In the genomic region with DNA sequence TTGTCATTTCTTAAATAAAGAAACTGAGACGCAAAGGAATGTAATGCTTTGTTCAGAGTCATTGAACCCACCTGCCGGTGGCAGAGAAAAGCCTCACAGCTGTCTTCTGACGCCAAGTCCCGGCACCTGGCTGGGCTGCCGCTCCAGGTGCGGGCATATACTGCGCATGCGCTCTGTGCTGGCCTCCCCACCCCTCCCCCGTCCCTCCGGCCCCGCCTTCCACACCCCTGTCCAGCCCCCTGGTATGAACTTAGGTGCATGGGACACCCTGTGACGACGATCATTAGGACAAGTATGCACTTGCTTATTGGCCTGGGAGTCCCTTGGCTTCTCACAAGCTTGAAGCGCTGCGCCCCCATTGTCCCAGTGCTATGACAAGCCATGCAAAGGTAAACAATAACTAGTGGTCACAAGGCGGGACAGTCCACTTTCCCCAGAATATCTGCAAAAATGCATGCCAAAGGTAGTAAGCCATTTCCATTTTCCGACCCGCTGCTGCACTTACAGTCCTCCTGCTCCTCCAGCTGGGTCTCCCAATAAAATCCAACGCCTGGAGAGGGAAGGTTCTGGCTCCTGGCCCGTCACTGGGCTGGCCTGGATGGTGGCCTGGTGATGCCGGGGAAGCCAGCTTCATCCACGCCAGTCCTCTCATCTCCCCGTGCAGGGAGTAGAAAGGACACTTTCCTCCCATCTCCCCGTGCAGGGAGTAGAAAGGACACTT, we compare ENCODE assay signal across 11 cellular contexts.
DNase-seq lines count a peak whose midpoint lies in the region; ATAC-seq and TF ChIP-seq lines count a peak whose summit lies in the region.
"Had no signal": no experiment of that assay in that cellular context is flagged by ENCODE, and none has a peak within 500 bp of the region (broad histone marks: within the 10 kb centered on the region; RNA-seq: fewer than 3 reads in every experiment).

No MANE protein-coding gene starts in this region.

- peaks cover 43% of the 10 kb centered on the region for H3K4me1 Mint-ChIP-seq in nephron progenitor cell
- H3K4me1 Mint-ChIP-seq: activated T-helper 17 cell treated with anti-CD3 and anti-CD28 coated beads, Interleukin-2, amount 50 U/mL, for 72 hours had no signal

- no peak overlapping the region for H3K27ac Mint-ChIP-seq in nephron progenitor cell
- H3K27ac Mint-ChIP-seq: activated T-helper 17 cell treated with anti-CD3 and anti-CD28 coated beads, Interleukin-2, amount 50 U/mL, for 72 hours had no signal

- no peaks in the 10 kb centered on the region for H3K27me3 ChIP-seq in duodenal mucosa (ENCODE audit: control insufficient read depth in 1 of 2, insufficient read depth in 2 of 2, low read length in 2 of 2)

- peak overlapping the region; percentile 39 to 48 for H3K9ac ChIP-seq in duodenal mucosa (ENCODE audit: low read depth in 1 of 2, low read length in 2 of 2)

- H3K4me3 Mint-ChIP-seq in nephron progenitor cell, result no peak overlapping the region
- H3K4me3 Mint-ChIP-seq: activated T-helper 17 cell treated with anti-CD3 and anti-CD28 coated beads, Interleukin-2, amount 50 U/mL, for 72 hours had no signal

- peak overlapping the region; percentile 53 to 60 for H3K4me3 ChIP-seq in duodenal mucosa (ENCODE audit: low read depth in 1 of 2, low read length in 2 of 2)

- peaks cover 16 to 21% of the 10 kb centered on the region in 2 donors for H3K4me1 ChIP-seq in duodenal mucosa (ENCODE audit: control insufficient read depth in 1 of 2, insufficient read depth in 2 of 2, low read length in 2 of 2)

- peak; percentile 30 for DNase-seq in ELF-1 (ENCODE audit: low read depth, low spot score)
- DNase-seq in NCI-H2107 (lab: John Stamatoyannopoulos, UW), result peak; percentile 62
- DNase-seq in omental fat pad (ENCODE audit: low spot score), result no peak
- DNase-seq in nephron progenitor cell, result no peak
- no peak for DNase-seq in NCI-H1694 treated with DMSO at 0.1 percent for 48 hours (lab: John Stamatoyannopoulos, UW)
- DNase-seq: WERI-Rb-1 had no signal

- peak overlapping the region; percentile 67 for H3K27ac ChIP-seq in duodenal mucosa (ENCODE audit: low read depth, low read length)
- H3K27ac ChIP-seq: HL-60, WERI-Rb-1 had no signal

- no peak for TF ChIP-seq CTCF in omental fat pad (IDR thresholded peaks at IDR 0.05)
- no peak for TF ChIP-seq CTCF in nephron progenitor cell (IDR thresholded peaks at IDR 0.05)

- no peaks in the 10 kb centered on the region for H3K36me3 ChIP-seq in duodenal mucosa (ENCODE audit: control insufficient read depth in 1 of 2, insufficient read depth in 2 of 2, low read length in 2 of 2)
- H3K36me3 ChIP-seq: WERI-Rb-1 had no signal

- no peaks in the 10 kb centered on the region for H3K36me3 Mint-ChIP-seq in nephron progenitor cell (ENCODE audit: low read depth)

- no peaks in the 10 kb centered on the region for H3K9me3 Mint-ChIP-seq in nephron progenitor cell
- H3K9me3 Mint-ChIP-seq: activated T-helper 17 cell treated with anti-CD3 and anti-CD28 coated beads, Interleukin-2, amount 50 U/mL, for 72 hours had no signal

- H3K27me3 Mint-ChIP-seq in nephron progenitor cell (ENCODE audit: low read depth, poor library complexity), result peaks cover 17% of the 10 kb centered on the region

- no peaks in the 10 kb centered on the region for H3K9me3 ChIP-seq in duodenal mucosa (ENCODE audit: control insufficient read depth in 1 of 2, low read length in 2 of 2)

- peak; percentile 11 for ATAC-seq in omental fat pad (ENCODE audit: low FRiP score)
- ATAC-seq in GM19328 (IDR thresholded peaks at IDR 0.05; ENCODE audit: unreplicated experiment), result no peak
- ATAC-seq in HG03521 (IDR thresholded peaks at IDR 0.05; ENCODE audit: unreplicated experiment), result no peak
- ATAC-seq: activated T-helper 17 cell treated with anti-CD3 and anti-CD28 coated beads, Interleukin-2, amount 50 U/mL, for 72 hours had no signal

Comparison
In these comparisons a context has a peak if more than half of its experiments do, and no peak if none do; other contexts are left out.
1. DNase-seq: peak in ELF-1 (single experiment) and NCI-H2107 (single experiment); none in omental fat pad (single experiment), nephron progenitor cell (single experiment) and NCI-H1694 treated with DMSO at 0.1 percent for 48 hours (single experiment).